ENCODE assay signal across 11 cellular contexts in genomic region chr2:22361571-22361970, GRCh38.
"Had no signal": no experiment of that assay in that cellular context is flagged by ENCODE, and none has a peak within 500 bp of the region (broad histone marks: within the 10 kb centered on the region; RNA-seq: fewer than 3 reads in every experiment).

No MANE protein-coding gene starts in this region.

- H3K36me3 ChIP-seq: HAP-1 had no signal

- FAIRE-seq: H1, H54 had no signal

- H2AFZ ChIP-seq: GM23248, GM23338 had no signal

- H3K4me1 ChIP-seq: HAP-1 had no signal

- H3K9me3 ChIP-seq: HAP-1 had no signal

- H3K27ac ChIP-seq: GM23248 had no signal

- H3K9ac ChIP-seq: GM23248 had no signal

- H3K4me2 ChIP-seq: GM23338 had no signal

- H3K4me3 ChIP-seq: GM23248, GM23338, HAP-1 had no signal

- DNase-seq: GM23248, GOT3, H7, H9, HCEC 1CT, HFFc6 had no signal

- ATAC-seq: GM23338, HCT116 had no signal
